In the genomic region with DNA sequence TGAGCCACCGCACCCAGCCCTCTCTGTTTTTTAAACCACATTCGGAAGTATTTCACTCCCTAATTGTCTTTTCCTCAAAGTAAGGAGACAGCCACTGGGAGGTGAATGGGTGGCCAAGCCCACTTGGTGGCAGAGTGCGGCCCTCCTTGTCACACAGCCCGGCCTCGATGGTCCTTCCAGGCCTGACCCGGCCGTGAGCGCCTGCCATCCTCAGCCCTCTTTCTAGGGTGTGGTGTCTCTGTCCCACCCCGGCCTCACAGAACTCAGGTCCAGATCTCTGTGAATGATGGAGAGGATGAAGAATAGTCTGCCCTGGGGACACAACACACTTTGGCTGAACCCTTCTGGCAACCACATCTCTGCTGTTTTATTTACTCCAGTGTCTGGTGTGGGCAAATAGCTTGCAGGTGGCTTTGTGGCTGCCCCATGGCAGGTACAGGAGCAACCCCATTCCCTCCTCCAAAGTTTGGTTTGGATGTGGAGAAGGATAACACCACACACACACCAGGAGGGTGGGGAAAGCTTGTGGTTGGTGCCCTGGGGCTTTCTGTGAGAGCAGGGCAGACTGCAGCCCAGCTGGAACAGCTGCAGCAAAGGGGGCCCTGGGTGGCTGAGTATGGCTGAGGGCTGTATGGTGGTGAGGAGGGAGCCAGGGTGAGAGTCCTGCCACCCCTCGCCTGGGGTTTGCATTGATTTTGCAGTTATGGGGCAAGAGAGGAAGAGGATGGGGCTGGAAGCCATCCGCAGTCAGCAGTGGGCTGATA, we compare ENCODE assay signal across 15 cellular contexts.
DNase-seq lines count a peak whose midpoint lies in the region; ATAC-seq and TF ChIP-seq lines count a peak whose summit lies in the region.
"Had no signal": no experiment of that assay in that cellular context is flagged by ENCODE, and none has a peak within 500 bp of the region (broad histone marks: within the 10 kb centered on the region; RNA-seq: fewer than 3 reads in every experiment).

No MANE protein-coding gene starts in this region.

- H3K9ac ChIP-seq in DND-41 (ENCODE audit: low read depth, low read length): no peak overlapping the region

- H3K36me3 ChIP-seq in DND-41 (ENCODE audit: insufficient read depth, low read length) (no peaks in the 10 kb centered on the region), esophagus muscularis mucosa (no peaks in the 10 kb centered on the region), Peyer's patch (no peaks in the 10 kb centered on the region)
- H3K36me3 ChIP-seq: BE2C, HAP-1 had no signal

- peaks cover 7% of the 10 kb centered on the region for H3K4me1 Mint-ChIP-seq in stimulated activated effector memory CD8-positive, alpha-beta T cell treated with anti-CD3 and anti-CD28 coated beads, Interleukin-12 subunit alpha, Interleukin-12 subunit beta, amount 100 ng/mL, for 72 hours

- DNase-seq in DND-41: peak; percentile 11
- DNase-seq in GM20000 (ENCODE audit: low spot score): peak; percentile 8
- DNase-seq in esophagus muscularis mucosa (ENCODE audit: extremely low spot score): peak; percentile 70
- DNase-seq in stimulated activated effector memory CD8-positive, alpha-beta T cell treated with anti-CD3 and anti-CD28 coated beads, Interleukin-12 subunit alpha, Interleukin-12 subunit beta, amount 100 ng/mL, for 72 hours (ENCODE audit: low spot score in 2 of 2): no peak
- no peak for DNase-seq in HPDE6-E6E7 (ENCODE audit: extremely low spot score)
- no peak for DNase-seq in Peyer's patch
- DNase-seq: BE2C; CD4-positive, alpha-beta memory T cell; DMS79; EL; GOT3 had no signal

- H3K27me3 ChIP-seq in DND-41 (ENCODE audit: insufficient read depth, low read length, poor library complexity): peaks cover 3% of the 10 kb centered on the region
- peaks cover 0 to 27% (median 0%) of the 10 kb centered on the region in 4 donors for H3K27me3 ChIP-seq in esophagus muscularis mucosa
- no peaks in the 10 kb centered on the region for H3K27me3 ChIP-seq in Peyer's patch
- H3K27me3 ChIP-seq: BE2C had no signal

- H4K20me1 ChIP-seq in DND-41 (ENCODE audit: insufficient read depth, low read length): no peaks in the 10 kb centered on the region

- no peaks in the 10 kb centered on the region for H3K36me3 Mint-ChIP-seq in stimulated activated effector memory CD8-positive, alpha-beta T cell treated with anti-CD3 and anti-CD28 coated beads, Interleukin-12 subunit alpha, Interleukin-12 subunit beta, amount 100 ng/mL, for 72 hours
- H3K36me3 Mint-ChIP-seq: CD4-positive, alpha-beta memory T cell had no signal

- no peak overlapping the region for H3K4me2 ChIP-seq in DND-41 (ENCODE audit: insufficient read depth, low read length)
- H3K4me2 ChIP-seq: A549 had no signal

- intact Hi-C loops in esophagus muscularis mucosa (cut with DNase I): no loop called here

- no peak for TF ChIP-seq POLR2A in esophagus muscularis mucosa (IDR thresholded peaks at IDR 0.05; ENCODE audit: low read depth)
- TF ChIP-seq POLR2A in Peyer's patch (IDR thresholded peaks at IDR 0.05): no peak

- ATAC-seq in DND-41 (ENCODE audit: insufficient read depth, low read depth): peak; percentile 66; the same call in 2 of the 3 replicates
- peak; percentile 37 for ATAC-seq in stimulated activated effector memory CD8-positive, alpha-beta T cell treated with anti-CD3 and anti-CD28 coated beads, Interleukin-12 subunit alpha, Interleukin-12 subunit beta, amount 100 ng/mL, for 72 hours
- ATAC-seq in esophagus mucosa: no peak

- TF ChIP-seq CTCF in DND-41 (IDR thresholded peaks at IDR 0.05; ENCODE audit: borderline replicate concordance, extremely low read depth, low read length, poor library complexity, severe bottlenecking) (no peak), GM20000 (IDR thresholded peaks at IDR 0.05; ENCODE audit: extremely low read depth, missing control alignments) (no peak), esophagus muscularis mucosa (IDR thresholded peaks at IDR 0.05) (no peak), Peyer's patch (IDR thresholded peaks at IDR 0.05) (no peak)

- H3K9me3 Mint-ChIP-seq in stimulated activated effector memory CD8-positive, alpha-beta T cell treated with anti-CD3 and anti-CD28 coated beads, Interleukin-12 subunit alpha, Interleukin-12 subunit beta, amount 100 ng/mL, for 72 hours: no peaks in the 10 kb centered on the region

- H2AFZ ChIP-seq in DND-41 (ENCODE audit: low read depth, low read length): no peak overlapping the region

- no peak overlapping the region for H3K4me3 Mint-ChIP-seq in stimulated activated effector memory CD8-positive, alpha-beta T cell treated with anti-CD3 and anti-CD28 coated beads, Interleukin-12 subunit alpha, Interleukin-12 subunit beta, amount 100 ng/mL, for 72 hours
- H3K4me3 Mint-ChIP-seq: CD4-positive, alpha-beta memory T cell had no signal

- no peaks in the 10 kb centered on the region for H3K4me1 ChIP-seq in DND-41 (ENCODE audit: insufficient read depth, low read length)
- H3K4me1 ChIP-seq in esophagus muscularis mucosa: no peaks in the 10 kb centered on the region
- H3K4me1 ChIP-seq in Peyer's patch: no peaks in the 10 kb centered on the region
- H3K4me1 ChIP-seq: A549, BE2C, HAP-1 had no signal

- H3K27ac ChIP-seq in DND-41 (ENCODE audit: low read length) (no peak overlapping the region), esophagus muscularis mucosa (replicated peaks in 1 of 4) (no peak overlapping the region), Peyer's patch (no peak overlapping the region)
- H3K27ac ChIP-seq: A549, C4-2B had no signal

- no peaks in the 10 kb centered on the region for H3K79me2 ChIP-seq in DND-41 (ENCODE audit: insufficient read depth, low read length)

- H3K9me3 ChIP-seq in DND-41 (ENCODE audit: insufficient read depth, low read length, severe bottlenecking) (no peaks in the 10 kb centered on the region), esophagus muscularis mucosa (no peaks in the 10 kb centered on the region), Peyer's patch (no peaks in the 10 kb centered on the region)
- H3K9me3 ChIP-seq: A549, BE2C, HAP-1 had no signal

- no peak overlapping the region for H3K4me3 ChIP-seq in DND-41 (ENCODE audit: low read depth in 1 of 2, low read length in 2 of 2)
- no peak overlapping the region for H3K4me3 ChIP-seq in esophagus muscularis mucosa
- no peak overlapping the region for H3K4me3 ChIP-seq in Peyer's patch
- H3K4me3 ChIP-seq: A549, HAP-1 had no signal

- 75% methylated on average over 7 of the region's 11 CpGs for WGBS in esophagus muscularis mucosa

- no peak for TF ChIP-seq EP300 in esophagus muscularis mucosa (IDR thresholded peaks at IDR 0.05)

- no peak overlapping the region for H3K27ac Mint-ChIP-seq in stimulated activated effector memory CD8-positive, alpha-beta T cell treated with anti-CD3 and anti-CD28 coated beads, Interleukin-12 subunit alpha, Interleukin-12 subunit beta, amount 100 ng/mL, for 72 hours
- H3K27ac Mint-ChIP-seq: CD4-positive, alpha-beta memory T cell had no signal

Comparison
In these comparisons a context has a peak if more than half of its experiments do, and no peak if none do; other contexts are left out.
1. DNase-seq: peak in DND-41 (single experiment), GM20000 (single experiment) and esophagus muscularis mucosa (single experiment); none in stimulated activated effector memory CD8-positive, alpha-beta T cell treated with anti-CD3 and anti-CD28 coated beads, Interleukin-12 subunit alpha, Interleukin-12 subunit beta, amount 100 ng/mL, for 72 hours (0 of 2), HPDE6-E6E7 (single experiment) and Peyer's patch (0 of 3).